1 cellular context compared by ENCODE assay signal in the genomic region with DNA sequence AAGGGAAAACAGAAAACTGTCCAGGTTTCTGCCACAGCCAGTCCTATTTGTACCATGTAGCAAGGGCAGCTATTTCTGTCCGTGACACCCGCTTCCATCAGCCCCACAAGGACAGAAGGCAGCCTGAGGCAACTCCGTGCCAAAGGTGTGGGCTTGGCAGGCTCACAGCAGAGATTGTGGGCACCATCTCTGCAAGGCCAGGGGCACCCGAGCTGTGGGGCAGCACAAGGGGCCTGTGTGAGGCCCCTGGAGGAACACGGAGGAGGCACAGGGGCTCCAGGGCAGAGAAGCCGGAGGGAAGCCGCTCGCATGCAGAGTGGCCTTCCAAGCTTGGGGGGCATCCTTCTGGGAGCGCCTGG.
TF ChIP-seq lines count a peak whose summit lies in the region.

No MANE protein-coding gene starts in this region.

TF ChIP-seq in HepG2, 621 proteins besides CTCF, POLR2A, EP300 and RAD21:
- TF ChIP-seq MTF2 (CRISPR knock-in tag; IDR thresholded peaks at IDR 0.05; ENCODE audit: borderline replicate concordance) (no peak), GABPA (IDR thresholded peaks at IDR 0.05; ENCODE audit: low read depth, low read length) (no peak), GABPA (CRISPR knock-in tag; IDR thresholded peaks at IDR 0.05; ENCODE audit: low read depth) (no peak), ZSCAN30 (CRISPR knock-in tag; IDR thresholded peaks at IDR 0.05) (no peak), ZSCAN22 (CRISPR knock-in tag; IDR thresholded peaks at IDR 0.05) (no peak), ZNF660 (CRISPR knock-in tag; IDR thresholded peaks at IDR 0.05; ENCODE audit: borderline replicate concordance, low read depth) (no peak), KDM4B (CRISPR knock-in tag; IDR thresholded peaks at IDR 0.05) (no peak), ZFYVE20 (CRISPR knock-in tag; IDR thresholded peaks at IDR 0.05; ENCODE audit: borderline replicate concordance, low read depth) (no peak), ZNF264 (CRISPR knock-in tag; IDR thresholded peaks at IDR 0.05) (no peak), SOX13 (IDR thresholded peaks at IDR 0.05) (no peak), SOX13 (CRISPR knock-in tag; conservative IDR thresholded peaks at IDR 0.05 in 1 of 2, IDR thresholded peaks at IDR 0.05 in 1 of 2) (no peak)
- TF ChIP-seq, protein P1, sequence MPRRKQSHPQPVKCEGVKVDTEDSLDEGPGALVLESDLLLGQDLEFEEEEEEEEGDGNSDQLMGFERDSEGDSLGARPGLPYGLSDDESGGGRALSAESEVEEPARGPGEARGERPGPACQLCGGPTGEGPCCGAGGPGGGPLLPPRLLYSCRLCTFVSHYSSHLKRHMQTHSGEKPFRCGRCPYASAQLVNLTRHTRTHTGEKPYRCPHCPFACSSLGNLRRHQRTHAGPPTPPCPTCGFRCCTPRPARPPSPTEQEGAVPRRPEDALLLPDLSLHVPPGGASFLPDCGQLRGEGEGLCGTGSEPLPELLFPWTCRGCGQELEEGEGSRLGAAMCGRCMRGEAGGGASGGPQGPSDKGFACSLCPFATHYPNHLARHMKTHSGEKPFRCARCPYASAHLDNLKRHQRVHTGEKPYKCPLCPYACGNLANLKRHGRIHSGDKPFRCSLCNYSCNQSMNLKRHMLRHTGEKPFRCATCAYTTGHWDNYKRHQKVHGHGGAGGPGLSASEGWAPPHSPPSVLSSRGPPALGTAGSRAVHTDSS (CRISPR knock-in tag; conservative IDR thresholded peaks at IDR 0.05) = no peak
- TF ChIP-seq, protein P2, sequence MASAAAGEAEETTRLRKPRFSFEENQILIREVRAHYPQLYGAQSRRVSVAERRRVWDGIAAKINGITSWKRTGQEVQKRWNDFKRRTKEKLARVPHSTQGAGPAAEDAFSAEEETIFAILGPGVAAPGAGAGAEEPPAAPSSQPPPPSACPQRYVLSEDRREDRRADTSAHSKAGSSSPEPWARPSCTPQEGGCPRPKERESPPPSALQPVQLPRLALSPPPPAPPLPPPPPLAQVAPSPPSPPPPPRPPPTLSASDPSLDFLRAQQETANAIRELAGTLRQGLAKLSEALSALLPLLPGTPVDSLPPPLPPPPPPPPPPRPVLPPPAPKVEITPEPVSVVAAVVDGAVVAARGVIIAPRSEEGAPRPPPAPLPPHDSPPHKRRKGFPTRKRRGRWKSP (CRISPR knock-in tag; IDR thresholded peaks at IDR 0.05) = no peak
